ENCODE assay signal across 1 cellular context in genomic region chr1:38009088-38009840, GRCh38.
TF ChIP-seq lines count a peak whose summit lies in the region.

No MANE protein-coding gene starts in this region.

TF ChIP-seq in HCT116, 20 proteins besides CTCF, POLR2A, EP300 and RAD21 (continued from another document):
- no peak for TF ChIP-seq REST (IDR thresholded peaks at IDR 0.05; ENCODE audit: low read depth)
- no peak for TF ChIP-seq ELF1 (IDR thresholded peaks at IDR 0.05; ENCODE audit: borderline replicate concordance, low read depth)
- TF ChIP-seq FOSL1 (IDR thresholded peaks at IDR 0.05; ENCODE audit: low read depth) = no peak
- no peak for TF ChIP-seq MAX (IDR thresholded peaks at IDR 0.05)
- no peak for TF ChIP-seq POLR2AphosphoS5 (IDR thresholded peaks at IDR 0.05; ENCODE audit: low read depth, low read length)
- no peak for TF ChIP-seq EZH2phosphoT487 (IDR thresholded peaks at IDR 0.05; ENCODE audit: borderline replicate concordance)
